In genomic region chr7:118734541-118734940, GRCh38 we compare ENCODE assay signal across 19 cellular contexts.
DNase-seq lines count a peak whose midpoint lies in the region; ATAC-seq and TF ChIP-seq lines count a peak whose summit lies in the region.
"Had no signal": no experiment of that assay in that cellular context is flagged by ENCODE, and none has a peak within 500 bp of the region (broad histone marks: within the 10 kb centered on the region; RNA-seq: fewer than 3 reads in every experiment).

No MANE protein-coding gene starts in this region.

- peak overlapping the region in 1 of 2 experiments; percentile 57 for H3K18ac ChIP-seq in mesenchymal stem cell (ENCODE audit: low read depth in 1 of 2, low read length in 2 of 2)

- no peak overlapping the region for H3K27ac Mint-ChIP-seq in T-helper 2 cell treated with Interferon-gamma antibody and Interleukin-4, amounts not matched to agents 5 μg/mL and 100 μg/mL, for 36 hours
- H3K27ac Mint-ChIP-seq: CD8-positive, alpha-beta T cell; H9 had no signal

- no peaks in the 10 kb centered on the region for H3K27me3 Mint-ChIP-seq in T-helper 2 cell treated with Interferon-gamma antibody and Interleukin-4, amounts not matched to agents 5 μg/mL and 100 μg/mL, for 36 hours (ENCODE audit: low read depth)

- peak overlapping the region; percentile 77 for H2BK120ac ChIP-seq in mesenchymal stem cell (ENCODE audit: low read depth, low read length)

- H3K79me1 ChIP-seq in mesenchymal stem cell (replicated peaks; ENCODE audit: low read length, poor library complexity, severe bottlenecking): no peaks in the 10 kb centered on the region

- H3K36me3 Mint-ChIP-seq in T-helper 2 cell treated with Interferon-gamma antibody and Interleukin-4, amounts not matched to agents 5 μg/mL and 100 μg/mL, for 36 hours (ENCODE audit: low read depth): no peaks in the 10 kb centered on the region
- H3K36me3 Mint-ChIP-seq: CD8-positive, alpha-beta T cell had no signal

- H2AFZ ChIP-seq in mesenchymal stem cell (ENCODE audit: low read depth, low read length): no peak overlapping the region

- H2BK15ac ChIP-seq in mesenchymal stem cell (ENCODE audit: low read depth, poor library complexity, severe bottlenecking): no peak overlapping the region

- no peaks in the 10 kb centered on the region for H3K36me3 ChIP-seq in mesenchymal stem cell (ENCODE audit: control insufficient read depth in 1 of 2, insufficient read depth in 2 of 2, low read depth in 1 of 2, low read length in 2 of 2)
- no peaks in the 10 kb centered on the region for H3K36me3 ChIP-seq in adrenal gland (replicated peaks in 1 of 2)
- H3K36me3 ChIP-seq: BE2C had no signal

- H3K27ac ChIP-seq in VCaP (peak overlapping the region; percentile 6; the same call in 1 of the 2 replicates), mesenchymal stem cell (ENCODE audit: low read length, poor library complexity, severe bottlenecking) (no peak overlapping the region), adrenal gland (no peak overlapping the region)
- H3K27ac ChIP-seq: C4-2B had no signal

- H3K9me3 Mint-ChIP-seq in T-helper 2 cell treated with Interferon-gamma antibody and Interleukin-4, amounts not matched to agents 5 μg/mL and 100 μg/mL, for 36 hours: peaks cover 5% of the 10 kb centered on the region
- H3K9me3 Mint-ChIP-seq: H9 had no signal

- TF ChIP-seq CTCF in VCaP (conservative IDR thresholded peaks at IDR 0.05): no peak
- TF ChIP-seq CTCF in adrenal gland (IDR thresholded peaks at IDR 0.05): no peak

- H3K14ac ChIP-seq in mesenchymal stem cell (ENCODE audit: low read length in 2 of 2): no peak overlapping the region

- intact Hi-C loops in adrenal gland (cut with DNase I): no loop called here

- peak overlapping the region in 1 of 2 experiments; percentile 49 for H3K4ac ChIP-seq in mesenchymal stem cell (ENCODE audit: low read depth in 1 of 2, low read length in 2 of 2)

- no peak overlapping the region for H4K8ac ChIP-seq in mesenchymal stem cell (ENCODE audit: low read length)

- H3K4me1 ChIP-seq in mesenchymal stem cell (ENCODE audit: control insufficient read depth, insufficient read depth, low read depth, low read length): no peaks in the 10 kb centered on the region
- H3K4me1 ChIP-seq in adrenal gland (replicated peaks in 1 of 2): no peaks in the 10 kb centered on the region
- H3K4me1 ChIP-seq: BE2C had no signal

- H3K4me2 ChIP-seq in mesenchymal stem cell (ENCODE audit: low read length, poor library complexity, severe bottlenecking): no peak overlapping the region

- H2AK5ac ChIP-seq in mesenchymal stem cell (ENCODE audit: low read length, severe bottlenecking): no peak overlapping the region

- TF ChIP-seq POLR2A in adrenal gland (IDR thresholded peaks at IDR 0.05): no peak

- no peak overlapping the region for H3K4me3 Mint-ChIP-seq in T-helper 2 cell treated with Interferon-gamma antibody and Interleukin-4, amounts not matched to agents 5 μg/mL and 100 μg/mL, for 36 hours
- H3K4me3 Mint-ChIP-seq: CD8-positive, alpha-beta T cell; H9 had no signal

- no peaks in the 10 kb centered on the region for H3K27me3 ChIP-seq in mesenchymal stem cell (ENCODE audit: control insufficient read depth in 1 of 2, insufficient read depth in 1 of 2, low read length in 2 of 2)
- H3K27me3 ChIP-seq in adrenal gland: no peaks in the 10 kb centered on the region
- H3K27me3 ChIP-seq: BE2C had no signal

- ATAC-seq in GM21526 (IDR thresholded peaks at IDR 0.05; ENCODE audit: low FRiP score, unreplicated experiment): no peak
- ATAC-seq: CD8-positive, alpha-beta T cell had no signal

- H3K9me3 ChIP-seq in mesenchymal stem cell (ENCODE audit: control insufficient read depth, low read length) (peaks cover 7% of the 10 kb centered on the region), adrenal gland (replicated peaks in 1 of 3) (no peaks in the 10 kb centered on the region)
- H3K9me3 ChIP-seq: BE2C had no signal

- H3K4me3 ChIP-seq in mesenchymal stem cell (ENCODE audit: insufficient read depth in 1 of 2, low read depth in 1 of 2, low read length in 2 of 2) (no peak overlapping the region), adrenal gland (no peak overlapping the region)

- H2BK12ac ChIP-seq in mesenchymal stem cell (ENCODE audit: low read length in 2 of 2): peak overlapping the region in 1 of 2 experiments; percentile 86

- DNase-seq in H4 (ENCODE audit: low spot score) (peak; percentile 10), foreskin melanocyte (peak; percentile 24), mesenchymal stem cell (peak; percentile 52), adrenal gland (no peak), LoVo (ENCODE audit: low spot score) (no peak)
- DNase-seq in T-helper 2 cell treated with Interferon-gamma antibody and Interleukin-4, amounts not matched to agents 5 μg/mL and 100 μg/mL, for 36 hours (ENCODE audit: low spot score): no peak
- DNase-seq: BE2C; CD8-positive, alpha-beta T cell; COR-L47; DMS 273 treated with DMSO at 0.1 percent for 48 hours; DMS53; GDM1; GOT3; H9; IMR-90; KBM-7 had no signal

- no peaks in the 10 kb centered on the region for H3K4me1 Mint-ChIP-seq in T-helper 2 cell treated with Interferon-gamma antibody and Interleukin-4, amounts not matched to agents 5 μg/mL and 100 μg/mL, for 36 hours (ENCODE audit: low read depth)

- no peak overlapping the region for H4K91ac ChIP-seq in mesenchymal stem cell (ENCODE audit: low read length)

- 20% methylated on average over 1 of the region's 2 CpGs for WGBS in mesenchymal stem cell
- WGBS in adrenal gland, 4 donors: 53 to 71% (median 60%) methylated on average over 2 of the region's 2 CpGs

- no peak overlapping the region for H3K23ac ChIP-seq in mesenchymal stem cell (ENCODE audit: low read length in 2 of 2)

- no peak overlapping the region for H3K9ac ChIP-seq in mesenchymal stem cell (ENCODE audit: low read length)

- H2BK5ac ChIP-seq in mesenchymal stem cell (ENCODE audit: low read depth, low read length, poor library complexity, severe bottlenecking): no peak overlapping the region

Comparison
In these comparisons a context has a peak if more than half of its experiments do, and no peak if none do; other contexts are left out.
1. DNase-seq: peak in H4 (single experiment), foreskin melanocyte (single experiment) and mesenchymal stem cell (single experiment); none in adrenal gland (0 of 7), LoVo (single experiment) and T-helper 2 cell treated with Interferon-gamma antibody and Interleukin-4, amounts not matched to agents 5 μg/mL and 100 μg/mL, for 36 hours (single experiment).